27 cellular contexts compared by ENCODE assay signal in the genomic region with DNA sequence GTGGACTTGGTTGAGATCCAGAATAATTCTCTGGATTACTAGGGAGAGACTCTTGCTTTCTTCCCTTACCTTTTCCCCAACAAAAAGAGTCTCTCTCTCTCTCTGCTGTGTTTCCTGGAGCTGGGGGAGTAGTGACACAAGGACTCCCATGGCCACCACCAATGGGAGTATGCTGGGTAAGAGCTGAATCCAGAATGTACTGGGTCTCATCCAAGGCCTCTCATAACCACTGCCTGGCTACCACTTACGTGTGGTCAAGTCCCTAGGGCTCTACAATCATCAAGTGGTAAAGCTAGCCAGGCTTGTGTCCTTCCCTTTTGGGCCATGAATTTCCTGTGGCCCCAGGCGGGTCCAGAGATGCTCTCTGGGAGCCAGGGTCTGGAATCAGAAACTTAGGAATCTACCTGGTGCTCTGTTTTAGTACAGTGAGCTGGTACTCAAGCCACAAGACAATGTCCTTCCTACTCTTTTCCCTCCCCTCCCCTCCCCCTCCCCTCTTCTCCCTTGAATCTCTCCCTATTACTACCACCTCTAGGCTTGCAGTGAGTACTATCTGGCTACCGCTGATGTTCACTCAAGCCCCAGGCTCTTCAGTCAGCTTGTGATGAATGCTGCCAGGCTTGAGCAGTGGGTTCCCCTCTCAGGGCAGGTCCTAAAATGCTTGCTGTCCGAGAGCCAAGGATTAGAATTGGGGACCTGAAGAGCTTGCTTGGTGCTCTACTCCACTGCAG.
"Had no signal": no experiment of that assay in that cellular context is flagged by ENCODE, and none has a peak within 500 bp of the region (broad histone marks: within the 10 kb centered on the region; RNA-seq: fewer than 3 reads in every experiment).

No MANE protein-coding gene starts in this region.

- H3K27ac Mint-ChIP-seq: endodermal cell; immature natural killer cell; mesothelial cell of epicardium; nephron; neural progenitor cell; progenitor cell of endocrine pancreas; stimulated activated naive B cell treated with anti-CD40 and anti-IgM and Interleukin-4, amounts not matched to agents 10 μg/mL and 1 μg/mL and 100 μg/mL, for 72 hours; stimulated activated naive CD8-positive, alpha-beta T cell treated with anti-CD3 and anti-CD28 coated beads, Interleukin-15, Interleukin-2, amounts not matched to agents 100 ng/mL and 50 ng/mL, for 24 hours had no signal

- H3K27ac ChIP-seq: dorsolateral prefrontal cortex, epithelial cell of prostate, neural progenitor cell, parathyroid adenoma, right lobe of liver, suprapubic skin, transverse colon had no signal

- H3K36me3 Mint-ChIP-seq: neural progenitor cell had no signal

- H2AFZ ChIP-seq: neural progenitor cell, parathyroid adenoma had no signal

- H3K4me2 ChIP-seq: neural progenitor cell had no signal

- H3K4me1 ChIP-seq: neural progenitor cell, parathyroid adenoma, right lobe of liver, suprapubic skin, transverse colon had no signal

- H3K4me3 ChIP-seq: dorsolateral prefrontal cortex, mucosa of descending colon, neural progenitor cell, right lobe of liver, suprapubic skin, transverse colon had no signal

- DNase-seq: dorsolateral prefrontal cortex; effector CD8-positive, alpha-beta T cell; endodermal cell; hypothalamus; immature natural killer cell; islet precursor cell; kidney glomerular epithelial cell; left colon; left ventricle myocardium superior; mesenchymal stem cell; mucosa of descending colon; naive thymus-derived CD4-positive, alpha-beta T cell; right lobe of liver; small intestine; stimulated activated CD4-positive, alpha-beta T cell treated with anti-CD3 and anti-CD28 coated beads, Interleukin-15, amount 100 ng/mL, for 24 hours; stimulated activated CD4-positive, alpha-beta T cell treated with anti-CD3 and anti-CD28 coated beads, Interleukin-2, amount 100 ng/mL, for 48 hours; stimulated activated naive B cell treated with anti-CD40 and anti-IgM and Interleukin-4, amounts not matched to agents 10 μg/mL and 1 μg/mL and 100 μg/mL, for 72 hours; transverse colon had no signal

- H3K79me2 ChIP-seq: parathyroid adenoma had no signal

- H3K4me3 Mint-ChIP-seq: endodermal cell; immature natural killer cell; mesothelial cell of epicardium; naive thymus-derived CD4-positive, alpha-beta T cell; nephron; neural progenitor cell; stimulated activated naive B cell treated with anti-CD40 and anti-IgM and Interleukin-4, amounts not matched to agents 10 μg/mL and 1 μg/mL and 100 μg/mL, for 72 hours; stimulated activated naive CD8-positive, alpha-beta T cell treated with anti-CD3 and anti-CD28 coated beads, Interleukin-15, Interleukin-2, amounts not matched to agents 100 ng/mL and 50 ng/mL, for 24 hours had no signal

- ATAC-seq: esophagus mucosa; left colon; left ventricle myocardium superior; mucosa of descending colon; naive thymus-derived CD4-positive, alpha-beta T cell; right lobe of liver; stimulated activated naive B cell treated with anti-CD40 and anti-IgM and Interleukin-4, amounts not matched to agents 10 μg/mL and 1 μg/mL and 100 μg/mL, for 72 hours had no signal

- H3K9me3 Mint-ChIP-seq: endodermal cell, neural progenitor cell had no signal

- H3K27me3 Mint-ChIP-seq: naive thymus-derived CD4-positive, alpha-beta T cell; progenitor cell of endocrine pancreas; stimulated activated naive B cell treated with anti-CD40 and anti-IgM and Interleukin-4, amounts not matched to agents 10 μg/mL and 1 μg/mL and 100 μg/mL, for 72 hours; stimulated activated naive CD8-positive, alpha-beta T cell treated with anti-CD3 and anti-CD28 coated beads, Interleukin-15, Interleukin-2, amounts not matched to agents 100 ng/mL and 50 ng/mL, for 24 hours had no signal

- H3K4me1 Mint-ChIP-seq: endodermal cell; immature natural killer cell; mesothelial cell of epicardium; naive thymus-derived CD4-positive, alpha-beta T cell; nephron; neural progenitor cell; stimulated activated naive B cell treated with anti-CD40 and anti-IgM and Interleukin-4, amounts not matched to agents 10 μg/mL and 1 μg/mL and 100 μg/mL, for 72 hours had no signal

- H3K9ac ChIP-seq: neural progenitor cell, parathyroid adenoma had no signal

- H3K9me3 ChIP-seq: right lobe of liver, suprapubic skin had no signal

- H3K36me3 ChIP-seq: neural progenitor cell, right lobe of liver, suprapubic skin, transverse colon had no signal

- H3K27me3 ChIP-seq: dorsolateral prefrontal cortex, neural progenitor cell, right lobe of liver, suprapubic skin, transverse colon had no signal
